Comparison of ENCODE assay signal across 11 cellular contexts in genomic region chr15:96047255-96047931, GRCh38.
DNase-seq lines count a peak whose midpoint lies in the region; ATAC-seq and TF ChIP-seq lines count a peak whose summit lies in the region.
"Had no signal": no experiment of that assay in that cellular context is flagged by ENCODE, and none has a peak within 500 bp of the region (broad histone marks: within the 10 kb centered on the region; RNA-seq: fewer than 3 reads in every experiment).

No MANE protein-coding gene starts in this region.

- H2AFZ ChIP-seq in parathyroid adenoma, result peak overlapping the region; percentile 33

- peak overlapping the region; percentile 39 to 74 (median 56) for H3K4me2 ChIP-seq in BLaER1 treated with 17β-estradiol and CSF1 and Interleukin-3, amounts not matched to agents 10 nM and 100 nM
- H3K4me2 ChIP-seq in parathyroid adenoma (ENCODE audit: low read length), result no peak overlapping the region

- no peaks in the 10 kb centered on the region for H3K36me3 ChIP-seq in BLaER1 treated with 17β-estradiol and CSF1 and Interleukin-3, amounts not matched to agents 10 nM and 100 nM
- H3K36me3 ChIP-seq in parathyroid adenoma (ENCODE audit: control insufficient read depth, insufficient read depth, low read length), result no peaks in the 10 kb centered on the region

- peaks cover 0 to 16% (median 0%) of the 10 kb centered on the region in 11 experiments; a peak in 3 of 22 replicates for H3K27me3 ChIP-seq in BLaER1 treated with 17β-estradiol and CSF1 and Interleukin-3, amounts not matched to agents 10 nM and 100 nM
- H3K27me3 ChIP-seq in parathyroid adenoma (ENCODE audit: control insufficient read depth, insufficient read depth, low read length), result no peaks in the 10 kb centered on the region

- ATAC-seq in HG03135 (IDR thresholded peaks at IDR 0.05; ENCODE audit: unreplicated experiment), result no peak
- ATAC-seq: esophagus mucosa, HepG2 had no signal

- peaks cover 0 to 9% (median 0%) of the 10 kb centered on the region in 11 experiments; a peak in 2 of 22 replicates for H3K9me3 ChIP-seq in BLaER1 treated with 17β-estradiol and CSF1 and Interleukin-3, amounts not matched to agents 10 nM and 100 nM (replicated peaks in 1 of 11)
- H3K9me3 ChIP-seq in parathyroid adenoma (ENCODE audit: control insufficient read depth, low read length), result no peaks in the 10 kb centered on the region

- no peak overlapping the region for H3K4me3 ChIP-seq in BLaER1 treated with 17β-estradiol and CSF1 and Interleukin-3, amounts not matched to agents 10 nM and 100 nM
- H3K4me3 ChIP-seq in fibroblast of the aortic adventitia (ENCODE audit: low read depth, low read length), result peak overlapping the region; percentile 1
- no peak overlapping the region for H3K4me3 ChIP-seq in parathyroid adenoma (ENCODE audit: low read depth, low read length)

- peak; percentile 46 for DNase-seq in RPMI7951 (ENCODE audit: low read depth)
- peak; percentile 90 for DNase-seq in fibroblast of the aortic adventitia (ENCODE audit: low read depth)
- no peak for DNase-seq in NCI-H2227 treated with DMSO at 0.1 percent for 48 hours (lab: John Stamatoyannopoulos, UW)
- DNase-seq in activated effector memory CD4-positive, alpha-beta T cell treated with anti-CD3 and anti-CD28 coated beads, Interleukin-2, amount 50 U/mL, for 16 hours, result no peak
- no peak for DNase-seq in superior temporal gyrus (ENCODE audit: extremely low spot score)
- DNase-seq: NCI-H524 treated with DMSO at 0.1 percent for 48 hours had no signal

- peaks cover 28 to 63% (median 33%) of the 10 kb centered on the region in 10 experiments for H3K4me1 ChIP-seq in BLaER1 treated with 17β-estradiol and CSF1 and Interleukin-3, amounts not matched to agents 10 nM and 100 nM
- H3K4me1 ChIP-seq in parathyroid adenoma, result no peaks in the 10 kb centered on the region

- H3K27ac ChIP-seq in BLaER1 treated with 17β-estradiol and CSF1 and Interleukin-3, amounts not matched to agents 10 nM and 100 nM, result peak overlapping the region in 1 of 11 experiments; percentile 2; a peak in 1 of 22 replicates
- H3K27ac ChIP-seq in parathyroid adenoma, result no peak overlapping the region

- no peaks in the 10 kb centered on the region for H4K20me1 ChIP-seq in BLaER1 treated with 17β-estradiol and CSF1 and Interleukin-3, amounts not matched to agents 10 nM and 100 nM

- TF ChIP-seq CTCF in fibroblast of the aortic adventitia (IDR thresholded peaks at IDR 0.05; ENCODE audit: insufficient read depth, low read length) (peak; percentile 38), parathyroid adenoma (IDR thresholded peaks at IDR 0.05) (no peak)

- H3K79me2 ChIP-seq in parathyroid adenoma, result no peaks in the 10 kb centered on the region

- H3K9ac ChIP-seq in BLaER1 treated with 17β-estradiol and CSF1 and Interleukin-3, amounts not matched to agents 10 nM and 100 nM, result no peak overlapping the region; a peak in 1 of 22 replicates
- H3K9ac ChIP-seq in parathyroid adenoma, result no peak overlapping the region

Comparison
In these comparisons a context has a peak if more than half of its experiments do, and no peak if none do; other contexts are left out.
1. DNase-seq: peak in RPMI7951 (single experiment) and fibroblast of the aortic adventitia (single experiment); none in NCI-H2227 treated with DMSO at 0.1 percent for 48 hours (single experiment), activated effector memory CD4-positive, alpha-beta T cell treated with anti-CD3 and anti-CD28 coated beads, Interleukin-2, amount 50 U/mL, for 16 hours (single experiment) and superior temporal gyrus (single experiment).